9 cellular contexts compared by ENCODE assay signal in the genomic region with DNA sequence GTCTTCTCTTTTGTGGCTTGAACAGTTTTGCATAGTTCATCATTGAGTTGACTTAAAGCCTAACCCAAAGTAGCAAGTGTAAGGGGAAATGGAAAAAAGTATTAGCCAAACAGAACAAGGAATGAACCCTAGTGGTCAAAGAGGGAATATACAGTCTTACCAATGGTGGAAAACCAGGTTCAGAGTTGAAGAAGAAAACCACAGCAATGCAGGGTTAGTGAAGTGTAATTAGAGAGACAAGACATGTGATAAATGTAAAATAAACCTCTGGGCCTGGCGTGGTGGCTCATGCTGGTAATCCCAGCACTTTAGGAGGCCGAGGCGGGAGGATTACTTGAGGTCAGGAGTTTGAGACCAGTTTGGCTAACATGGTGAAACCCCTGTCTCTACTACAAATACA. TPM values are rescaled to one million over a fixed set of nuclear protein-coding genes. Genes with fewer than 3 reads are reported as not detected.
DNase-seq lines count a peak whose midpoint lies in the region; FAIRE-seq and TF ChIP-seq lines count a peak whose summit lies in the region.
"Had no signal": no experiment of that assay in that cellular context is flagged by ENCODE, and none has a peak within 500 bp of the region (broad histone marks: within the 10 kb centered on the region; RNA-seq: fewer than 3 reads in every experiment).

No MANE protein-coding gene starts in this region.

- no peaks in the 10 kb centered on the region for H3K9me3 ChIP-seq in HEK293 (ENCODE audit: control insufficient read depth, insufficient read depth, low read depth, low read length)
- H3K9me3 ChIP-seq: SJSA1 had no signal

- TF ChIP-seq CTCF in HEK293 (tag by site-specific recombination; IDR thresholded peaks at IDR 0.05) (0 out of 2 replicates have a peak, but pooled peaks have one; percentile 18), fibroblast of villous mesenchyme (IDR thresholded peaks at IDR 0.05; ENCODE audit: insufficient read depth, low read depth, low read length) (peak; percentile 71)

- H3K36me3 ChIP-seq in HEK293 (ENCODE audit: control insufficient read depth in 2 of 2, insufficient read depth in 1 of 2, low read length in 2 of 2) = no peaks in the 10 kb centered on the region
- H3K36me3 ChIP-seq: SJSA1 had no signal

- CTCF ChIA-PET in HEK293 (lab: Yijun Ruan, JAX) = interaction anchor here (0.6 to 1.9 kb wide), 7 partner anchors 9 to 300 kb away, joined by 3 to 13 read pairs (median 3); no protein-coding TSS in a partner anchor

- peak; percentile 49 for DNase-seq in NOMO-1 treated with DMSO at 0.1 percent for 48 hours (lab: John Stamatoyannopoulos, UW; ENCODE audit: unreplicated experiment)
- DNase-seq in fibroblast of villous mesenchyme (ENCODE audit: low read depth) = peak; percentile 14
- no peak for DNase-seq in NCI-H1930 (lab: John Stamatoyannopoulos, UW)
- DNase-seq in activated naive CD4-positive, alpha-beta T cell treated with Interleukin-2 at 50 U/mL for 16 hours = no peak
- DNase-seq in NCI-H146 treated with DMSO at 0.1 percent for 48 hours (lab: John Stamatoyannopoulos, UW; ENCODE audit: unreplicated experiment) = no peak
- DNase-seq in ecto neural progenitor cell (ENCODE audit: low spot score) = no peak

- no peak overlapping the region for H3K27ac ChIP-seq in HEK293 (ENCODE audit: extremely low read depth, low read depth, low read length)
- H3K27ac ChIP-seq: SJSA1 had no signal

- peak; percentile 51 for FAIRE-seq in G401.6 (lab: Jason Lieb, UNC)

- H3K4me3 ChIP-seq in HEK293 (ENCODE audit: low read depth, low read length) (no peak overlapping the region), fibroblast of villous mesenchyme (ENCODE audit: low read depth, low read length) (no peak overlapping the region)
- H3K4me3 ChIP-seq: SJSA1 had no signal

- no peaks in the 10 kb centered on the region for H3K4me1 ChIP-seq in HEK293 (ENCODE audit: control insufficient read depth, insufficient read depth, low read length)
- H3K4me1 ChIP-seq: SJSA1 had no signal

- POLR2A ChIA-PET in HEK293 (lab: Yijun Ruan, JAX) = no interaction called here

TF ChIP-seq in HEK293, 187 proteins besides CTCF, POLR2A, EP300 and RAD21:
- TF ChIP-seq ZNF146 (tag by site-specific recombination; IDR thresholded peaks at IDR 0.05) (no peak), ZNF292 (tag by site-specific recombination; IDR thresholded peaks at IDR 0.05; ENCODE audit: borderline replicate concordance, low read depth) (no peak), ZNF175 (tag by site-specific recombination; IDR thresholded peaks at IDR 0.05) (no peak), ZNF660 (tag by site-specific recombination; IDR thresholded peaks at IDR 0.05) (no peak), REPIN1 (tag by site-specific recombination; IDR thresholded peaks at IDR 0.05; ENCODE audit: low read depth) (no peak), ZNF747 (tag by site-specific recombination; IDR thresholded peaks at IDR 0.05) (no peak), ZFP41 (tag by site-specific recombination; IDR thresholded peaks at IDR 0.05; ENCODE audit: borderline replicate concordance) (no peak)
- TF ChIP-seq, protein P1, sequence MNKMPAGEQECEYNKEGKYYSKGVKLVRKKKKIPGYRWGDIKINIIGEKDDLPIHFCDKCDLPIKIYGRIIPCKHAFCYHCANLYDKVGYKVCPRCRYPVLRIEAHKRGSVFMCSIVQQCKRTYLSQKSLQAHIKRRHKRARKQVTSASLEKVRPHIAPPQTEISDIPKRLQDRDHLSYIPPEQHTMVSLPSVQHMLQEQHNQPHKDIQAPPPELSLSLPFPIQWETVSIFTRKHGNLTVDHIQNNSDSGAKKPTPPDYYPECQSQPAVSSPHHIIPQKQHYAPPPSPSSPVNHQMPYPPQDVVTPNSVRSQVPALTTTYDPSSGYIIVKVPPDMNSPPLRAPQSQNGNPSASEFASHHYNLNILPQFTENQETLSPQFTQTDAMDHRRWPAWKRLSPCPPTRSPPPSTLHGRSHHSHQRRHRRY (tag by site-specific recombination; IDR thresholded peaks at IDR 0.05) = no peak

RNA-seq across cellular contexts. Expression of a gene that starts 2.4 kb away (rescaled TPM):
- under 0.01 TPM in 2 replicates for total RNA-seq in fibroblast of villous mesenchyme

Comparison
In these comparisons a context has a peak if more than half of its experiments do, and no peak if none do; other contexts are left out.
1. DNase-seq: peak in NOMO-1 treated with DMSO at 0.1 percent for 48 hours (single experiment) and fibroblast of villous mesenchyme (single experiment); none in NCI-H1930 (0 of 2), activated naive CD4-positive, alpha-beta T cell treated with Interleukin-2 at 50 U/mL for 16 hours (single experiment), NCI-H146 treated with DMSO at 0.1 percent for 48 hours (single experiment) and ecto neural progenitor cell (single experiment).